In genomic region chr15:79091204-79091867, GRCh38 we compare ENCODE assay signal across 9 cellular contexts. TPM values are rescaled to one million over a fixed set of nuclear protein-coding genes. Genes with fewer than 3 reads are reported as not detected.
DNase-seq lines count a peak whose midpoint lies in the region; ATAC-seq and TF ChIP-seq lines count a peak whose summit lies in the region.
"Had no signal": no experiment of that assay in that cellular context is flagged by ENCODE, and none has a peak within 500 bp of the region (broad histone marks: within the 10 kb centered on the region; RNA-seq: fewer than 3 reads in every experiment).

No MANE protein-coding gene starts in this region.

- WGBS in suprapubic skin, result 1% methylated on average over 26 of the region's 53 CpGs
- 1 to 3% (median 1%) methylated on average over 27 to 53 of the region's 53 CpGs for WGBS in spleen, 5 donors

- CTCF ChIA-PET in activated CD8-positive, alpha-beta memory T cell treated with anti-CD3 and anti-CD28 coated beads, Interleukin-2, amount 10 ng/mL, durations not matched to agents 7 days and 5 days (lab: Charles Lee), result interaction anchor here (0.7 kb wide), 1 partner anchor 810 kb away, joined by 3 read pairs; no protein-coding TSS in a partner anchor

- no peak overlapping the region for H3K4me3 Mint-ChIP-seq in activated CD8-positive, alpha-beta memory T cell treated with anti-CD3 and anti-CD28 coated beads, Interleukin-2, amount 10 ng/mL, durations not matched to agents 7 days and 5 days
- H3K4me3 Mint-ChIP-seq: T-helper 1 cell treated with Interleukin-12 subunit alpha and Interleukin-12 subunit beta and Interleukin-4 antibody, amounts not matched to agents 30 μg/mL and 1 μg/mL, for 36 hours had no signal

- H3K36me3 ChIP-seq in WERI-Rb-1 (no peaks in the 10 kb centered on the region), suprapubic skin (no peaks in the 10 kb centered on the region), spleen (no peaks in the 10 kb centered on the region)

- DNase-seq in activated CD8-positive, alpha-beta memory T cell treated with anti-CD3 and anti-CD28 coated beads, Interleukin-2, amount 50 U/mL, for 48 hours, result peak; percentile 55
- DNase-seq in activated CD8-positive, alpha-beta memory T cell treated with anti-CD3 and anti-CD28 coated beads, Interleukin-2, amount 10 ng/mL, durations not matched to agents 7 days and 5 days, result no peak
- DNase-seq in WERI-Rb-1 (peak; percentile 19), inferior parietal cortex (ENCODE audit: extremely low spot score) (peak; percentile 56), suprapubic skin (ENCODE audit: low spot score in 2 of 2) (peak in 1 of 2 donors; percentile 68), spleen (no peak), glomerular visceral epithelial cell (ENCODE audit: extremely low spot score) (no peak), DMS79 treated with DMSO at 0.1 percent for 48 hours (lab: John Stamatoyannopoulos, UW) (no peak)

- H3K4me1 ChIP-seq in suprapubic skin, result peaks cover 25% of the 10 kb centered on the region
- peaks cover 5 to 27% (median 20%) of the 10 kb centered on the region in 6 donors for H3K4me1 ChIP-seq in spleen

- TF ChIP-seq POLR2A in suprapubic skin (IDR thresholded peaks at IDR 0.05) (no peak), spleen (IDR thresholded peaks at IDR 0.05) (no peak)

- H3K27me3 ChIP-seq in WERI-Rb-1 (ENCODE audit: insufficient read depth, low read depth, severe bottlenecking) (peaks cover 67% of the 10 kb centered on the region), suprapubic skin (peaks cover 79% of the 10 kb centered on the region), spleen (replicated peaks in 1 of 7) (peaks cover 4 to 89% (median 45%) of the 10 kb centered on the region in 7 donors)

- no peak for ATAC-seq in activated CD8-positive, alpha-beta memory T cell treated with anti-CD3 and anti-CD28 coated beads, Interleukin-2, amount 10 ng/mL, durations not matched to agents 7 days and 5 days

- H3K9me3 ChIP-seq in WERI-Rb-1 (ENCODE audit: severe bottlenecking) (no peaks in the 10 kb centered on the region), suprapubic skin (no peaks in the 10 kb centered on the region), spleen (no peaks in the 10 kb centered on the region)

- H3K4me1 Mint-ChIP-seq in activated CD8-positive, alpha-beta memory T cell treated with anti-CD3 and anti-CD28 coated beads, Interleukin-2, amount 10 ng/mL, durations not matched to agents 7 days and 5 days, result peaks cover 7% of the 10 kb centered on the region

- H3K27me3 Mint-ChIP-seq in activated CD8-positive, alpha-beta memory T cell treated with anti-CD3 and anti-CD28 coated beads, Interleukin-2, amount 10 ng/mL, durations not matched to agents 7 days and 5 days, result peaks cover 73% of the 10 kb centered on the region

- TF ChIP-seq CTCF in WERI-Rb-1 (IDR thresholded peaks at IDR 0.05; ENCODE audit: low read depth, low read length) (no peak), suprapubic skin (IDR thresholded peaks at IDR 0.05) (no peak), spleen (IDR thresholded peaks at IDR 0.05 in 8 of 11, conservative IDR thresholded peaks at IDR 0.05 in 3 of 11) (no peak)

- H3K36me3 Mint-ChIP-seq in activated CD8-positive, alpha-beta memory T cell treated with anti-CD3 and anti-CD28 coated beads, Interleukin-2, amount 10 ng/mL, durations not matched to agents 7 days and 5 days, result no peaks in the 10 kb centered on the region

- H3K4me3 ChIP-seq in WERI-Rb-1 (ENCODE audit: low read depth, low read length), result peak overlapping the region; percentile 44
- H3K4me3 ChIP-seq in suprapubic skin, result peak overlapping the region; percentile 34
- H3K4me3 ChIP-seq in spleen, result peak overlapping the region in 4 of 8 donors; percentile 6 to 56 (median 12)

- H3K27ac ChIP-seq in WERI-Rb-1 (no peak overlapping the region), suprapubic skin (no peak overlapping the region), spleen (no peak overlapping the region)

- H3K27ac Mint-ChIP-seq in activated CD8-positive, alpha-beta memory T cell treated with anti-CD3 and anti-CD28 coated beads, Interleukin-2, amount 10 ng/mL, durations not matched to agents 7 days and 5 days, result no peak overlapping the region
- H3K27ac Mint-ChIP-seq: T-helper 1 cell treated with Interleukin-12 subunit alpha and Interleukin-12 subunit beta and Interleukin-4 antibody, amounts not matched to agents 30 μg/mL and 1 μg/mL, for 36 hours had no signal

- H3K9me3 Mint-ChIP-seq in activated CD8-positive, alpha-beta memory T cell treated with anti-CD3 and anti-CD28 coated beads, Interleukin-2, amount 10 ng/mL, durations not matched to agents 7 days and 5 days (ENCODE audit: low read depth), result no peaks in the 10 kb centered on the region
- H3K9me3 Mint-ChIP-seq: T-helper 1 cell treated with Interleukin-12 subunit alpha and Interleukin-12 subunit beta and Interleukin-4 antibody, amounts not matched to agents 30 μg/mL and 1 μg/mL, for 36 hours had no signal

- no peak for TF ChIP-seq EP300 in suprapubic skin (IDR thresholded peaks at IDR 0.05)

- intact Hi-C loops in spleen (cut with DNase I; ENCODE audit: low total_unique reads), result no loop called here

RNA-seq across cellular contexts. Expression of gene RASGRF1, which starts 0.8 kb away (rescaled TPM):
- total RNA-seq in activated CD8-positive, alpha-beta memory T cell treated with anti-CD3 and anti-CD28 coated beads, Interleukin-2, amount 10 ng/mL, durations not matched to agents 7 days and 5 days, result under 1 TPM in 1 of 2 experiments, not detected in 1; 0.02 TPM
- total RNA-seq in suprapubic skin, result under 1 TPM in 1 of 4 donors, not detected in 3; 0.80 TPM
- total RNA-seq in spleen, result 1 to 10 TPM; 1.3 to 3.4 (median 2.0) TPM
- 1 to 10 TPM in 1 of 3 donors, under 1 TPM in 2; 0.50 to 1.4 (median 0.57) TPM for polyA plus RNA-seq in spleen

Comparison
In these comparisons a context has a peak if more than half of its experiments do, and no peak if none do; other contexts are left out.
1. DNase-seq: peak in activated CD8-positive, alpha-beta memory T cell treated with anti-CD3 and anti-CD28 coated beads, Interleukin-2, amount 50 U/mL, for 48 hours (single experiment), WERI-Rb-1 (single experiment) and inferior parietal cortex (single experiment); none in activated CD8-positive, alpha-beta memory T cell treated with anti-CD3 and anti-CD28 coated beads, Interleukin-2, amount 10 ng/mL, durations not matched to agents 7 days and 5 days (single experiment), spleen (single experiment), glomerular visceral epithelial cell (single experiment) and DMS79 treated with DMSO at 0.1 percent for 48 hours (single experiment).